ENCODE assay signal across 25 cellular contexts in genomic region chr10:78478919-78479318, GRCh38.
"Had no signal": no experiment of that assay in that cellular context is flagged by ENCODE, and none has a peak within 500 bp of the region (broad histone marks: within the 10 kb centered on the region; RNA-seq: fewer than 3 reads in every experiment).

No MANE protein-coding gene starts in this region.

- H3K4me1 ChIP-seq: foreskin keratinocyte, gastrocnemius medialis, heart left ventricle had no signal

- DNase-seq: activated CD4-positive, alpha-beta memory T cell treated with anti-CD3 and anti-CD28 coated beads for 36 hours; activated CD4-positive, alpha-beta T cell treated with anti-CD3 and anti-CD28 coated beads for 1 hour; activated CD4-positive, alpha-beta T cell treated with anti-CD3 and anti-CD28 coated beads for 4 hours; activated CD4-positive, alpha-beta T cell treated with anti-CD3 and anti-CD28 coated beads, Interleukin-2, amount 50 U/mL, for 1 hour; activated CD8-positive, alpha-beta memory T cell treated with anti-CD3 and anti-CD28 coated beads for 24 hours; activated effector memory CD4-positive, alpha-beta T cell treated with Interleukin-2 at 50 U/mL for 16 hours; activated gamma-delta T cell treated with Interleukin-2 at 50 U/mL for 16 hours; activated naive CD4-positive, alpha-beta T cell treated with anti-CD3 and anti-CD28 coated beads, Interleukin-2, amount 50 U/mL, for 16 hours; activated naive CD4-positive, alpha-beta T cell treated with Interleukin-2 at 50 U/mL for 16 hours; activated T-cell treated with anti-CD3 and anti-CD28 coated beads, Interleukin-2, amount 50 U/mL, for 4 hours; amniotic stem cell; anterior cingulate cortex; brain microvascular endothelial cell; dorsolateral prefrontal cortex; effector memory CD4-positive, alpha-beta T cell; endodermal cell; foreskin keratinocyte; gastrocnemius medialis; glutamatergic neuron; heart left ventricle; T-helper 2 cell had no signal

- H3K27ac ChIP-seq: brain microvascular endothelial cell, coronary artery, dorsolateral prefrontal cortex, foreskin keratinocyte, gastrocnemius medialis, heart left ventricle had no signal

- H3K4me3 ChIP-seq: coronary artery, dorsolateral prefrontal cortex, gastrocnemius medialis, heart left ventricle had no signal

- H3K36me3 ChIP-seq: brain microvascular endothelial cell, gastrocnemius medialis, heart left ventricle had no signal

- ATAC-seq: activated T-cell treated with anti-CD3 and anti-CD28 coated beads, Interleukin-2, amount 50 U/mL, for 4 hours; activated T-helper 17 cell treated with anti-CD3 and anti-CD28 coated beads, Interleukin-2, amount 50 U/mL, for 72 hours; esophagus mucosa; foreskin keratinocyte; gastrocnemius medialis; heart left ventricle; WTC11 had no signal

- H3K9me3 ChIP-seq: gastrocnemius medialis, heart left ventricle had no signal

- H3K27me3 ChIP-seq: dorsolateral prefrontal cortex, gastrocnemius medialis had no signal
